ENCODE assay signal across 9 cellular contexts in the genomic region with DNA sequence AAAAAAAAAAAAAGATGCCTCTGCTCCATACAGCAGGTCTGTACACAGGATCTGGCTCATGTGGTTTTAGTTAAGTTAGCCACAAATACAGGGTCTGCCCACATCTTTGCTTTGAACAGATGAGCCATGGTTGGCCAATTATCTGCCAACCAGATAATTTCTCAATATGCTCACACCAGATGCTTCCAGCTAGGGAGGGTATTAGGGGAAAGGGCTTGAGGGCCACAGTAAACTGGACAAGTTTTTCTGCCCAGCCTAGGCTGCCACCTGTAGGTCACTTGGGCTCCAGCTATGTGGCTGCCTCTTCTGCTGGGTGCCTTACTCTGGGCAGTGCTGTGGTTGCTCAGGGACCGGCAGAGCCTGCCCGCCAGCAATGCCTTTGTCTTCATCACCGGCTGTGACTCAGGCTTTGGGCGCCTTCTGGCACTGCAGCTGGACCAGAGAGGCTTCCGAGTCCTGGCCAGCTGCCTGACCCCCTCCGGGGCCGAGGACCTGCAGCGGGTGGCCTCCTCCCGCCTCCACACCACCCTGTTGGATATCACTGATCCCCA. TPM values are rescaled to one million over a fixed set of nuclear protein-coding genes. Genes with fewer than 3 reads are reported as not detected.
DNase-seq lines count a peak whose midpoint lies in the region; ATAC-seq lines count a peak whose summit lies in the region.
"Had no signal": no experiment of that assay in that cellular context is flagged by ENCODE, and none has a peak within 500 bp of the region (broad histone marks: within the 10 kb centered on the region; RNA-seq: fewer than 3 reads in every experiment).

No MANE protein-coding gene starts in this region.

- DNase-seq in Ammon's horn (ENCODE audit: low spot score) (peak; percentile 88), HK-2 (ENCODE audit: unreplicated experiment) (peak; percentile 84), SW 1271 (lab: John Stamatoyannopoulos, UW) (peak; percentile 52 to 89), foreskin melanocyte (peak; percentile 68), posterior vena cava (ENCODE audit: low spot score) (peak; percentile 93)
- no peak for DNase-seq in activated effector memory CD4-positive, alpha-beta T cell treated with Interleukin-2 at 50 U/mL for 16 hours
- DNase-seq in activated CD4-positive, alpha-beta T cell treated with anti-CD3 and anti-CD28 coated beads, Interleukin-2, amount 10 ng/mL, durations not matched to agents 7 days and 5 days, result no peak

- H3K9me3 Mint-ChIP-seq in activated CD4-positive, alpha-beta T cell treated with anti-CD3 and anti-CD28 coated beads, Interleukin-2, amount 10 ng/mL, durations not matched to agents 7 days and 5 days, result no peaks in the 10 kb centered on the region
- H3K9me3 Mint-ChIP-seq: memory B cell had no signal

- peaks cover 38% of the 10 kb centered on the region for H3K36me3 Mint-ChIP-seq in activated CD4-positive, alpha-beta T cell treated with anti-CD3 and anti-CD28 coated beads, Interleukin-2, amount 10 ng/mL, durations not matched to agents 7 days and 5 days (ENCODE audit: low read depth)
- H3K36me3 Mint-ChIP-seq: memory B cell had no signal

- H3K4me3 Mint-ChIP-seq in activated CD4-positive, alpha-beta T cell treated with anti-CD3 and anti-CD28 coated beads, Interleukin-2, amount 10 ng/mL, durations not matched to agents 7 days and 5 days, result no peak overlapping the region
- H3K4me3 Mint-ChIP-seq: memory B cell had no signal

- H3K4me1 Mint-ChIP-seq in activated CD4-positive, alpha-beta T cell treated with anti-CD3 and anti-CD28 coated beads, Interleukin-2, amount 10 ng/mL, durations not matched to agents 7 days and 5 days, result peaks cover 49% of the 10 kb centered on the region

- intact Hi-C loops in posterior vena cava (cut with DNase I), result no loop called here

- POLR2A ChIA-PET in activated CD4-positive, alpha-beta T cell treated with anti-CD3 and anti-CD28 coated beads, Interleukin-2, amount 10 ng/mL, durations not matched to agents 7 days and 5 days (lab: Charles Lee), result no interaction called here

- no peak overlapping the region for H3K27ac Mint-ChIP-seq in activated CD4-positive, alpha-beta T cell treated with anti-CD3 and anti-CD28 coated beads, Interleukin-2, amount 10 ng/mL, durations not matched to agents 7 days and 5 days
- H3K27ac Mint-ChIP-seq: memory B cell had no signal

- peaks cover under 1% of the 10 kb centered on the region for H3K27me3 Mint-ChIP-seq in activated CD4-positive, alpha-beta T cell treated with anti-CD3 and anti-CD28 coated beads, Interleukin-2, amount 10 ng/mL, durations not matched to agents 7 days and 5 days
- H3K27me3 Mint-ChIP-seq: memory B cell had no signal

- CTCF ChIA-PET in activated CD4-positive, alpha-beta T cell treated with anti-CD3 and anti-CD28 coated beads, Interleukin-2, amount 10 ng/mL, durations not matched to agents 7 days and 5 days (lab: Charles Lee), result interaction anchor here (9.0 kb wide), 1 partner anchor 17 kb away, joined by 75 read pairs; no protein-coding TSS in a partner anchor

- ATAC-seq in HG03280 (IDR thresholded peaks at IDR 0.05; ENCODE audit: unreplicated experiment), result no peak

RNA-seq across cellular contexts. Expression of gene RDH5, which starts 0.8 kb away (rescaled TPM):
- 10 to 100 TPM; 19.2 to 39.7 TPM for total RNA-seq in posterior vena cava
- 10 to 100 TPM; 23.3 to 25.8 TPM for total RNA-seq in activated CD4-positive, alpha-beta T cell treated with anti-CD3 and anti-CD28 coated beads, Interleukin-2, amount 10 ng/mL, durations not matched to agents 7 days and 5 days

RNA-seq across cellular contexts. Expression of gene BLOC1S1, which starts 5.1 kb away (rescaled TPM):
- 100 to 1,000 TPM; 115 to 118 TPM for total RNA-seq in posterior vena cava
- total RNA-seq in activated CD4-positive, alpha-beta T cell treated with anti-CD3 and anti-CD28 coated beads, Interleukin-2, amount 10 ng/mL, durations not matched to agents 7 days and 5 days, result 100 to 1,000 TPM; 164 to 181 TPM

RNA-seq across cellular contexts. Expression of gene CD63, which starts 7.8 kb away (rescaled TPM):
- total RNA-seq in posterior vena cava, result 1,000 to 10,000 TPM; 1,385 to 1,570 TPM
- total RNA-seq in activated CD4-positive, alpha-beta T cell treated with anti-CD3 and anti-CD28 coated beads, Interleukin-2, amount 10 ng/mL, durations not matched to agents 7 days and 5 days, result 100 to 1,000 TPM; 108 to 116 TPM

RNA-seq across cellular contexts. Expression of gene ITGA7, which starts 13.3 kb away (rescaled TPM):
- 100 to 1,000 TPM; 497 to 570 TPM for total RNA-seq in posterior vena cava
- total RNA-seq in activated CD4-positive, alpha-beta T cell treated with anti-CD3 and anti-CD28 coated beads, Interleukin-2, amount 10 ng/mL, durations not matched to agents 7 days and 5 days, result 1 to 10 TPM; 3.1 TPM

RNA-seq across cellular contexts. Expression of gene GDF11, which starts 22.0 kb away (rescaled TPM):
- total RNA-seq in posterior vena cava, result 10 to 100 TPM in 1 of 2 donors, 1 to 10 TPM in 1; 8.4 to 11.0 TPM
- 10 to 100 TPM in 1 of 2 experiments, 1 to 10 TPM in 1; 9.7 to 10.4 TPM for total RNA-seq in activated CD4-positive, alpha-beta T cell treated with anti-CD3 and anti-CD28 coated beads, Interleukin-2, amount 10 ng/mL, durations not matched to agents 7 days and 5 days

Comparison
In these comparisons a context has a peak if more than half of its experiments do, and no peak if none do; other contexts are left out.
1. DNase-seq: peak in Ammon's horn (single experiment), HK-2 (single experiment), SW 1271 (2 of 2), foreskin melanocyte (single experiment) and posterior vena cava (single experiment); none in activated effector memory CD4-positive, alpha-beta T cell treated with Interleukin-2 at 50 U/mL for 16 hours (single experiment) and activated CD4-positive, alpha-beta T cell treated with anti-CD3 and anti-CD28 coated beads, Interleukin-2, amount 10 ng/mL, durations not matched to agents 7 days and 5 days (single experiment).
2. RNA of gene CD63, which starts 7.8 kb away (total RNA-seq): 1,385 to 1,570 TPM in posterior vena cava; 108 to 116 TPM in activated CD4-positive, alpha-beta T cell treated with anti-CD3 and anti-CD28 coated beads, Interleukin-2, amount 10 ng/mL, durations not matched to agents 7 days and 5 days; every median in the first group is over 10 times any median in the second.